ENCODE assay signal across 10 cellular contexts in the genomic region with DNA sequence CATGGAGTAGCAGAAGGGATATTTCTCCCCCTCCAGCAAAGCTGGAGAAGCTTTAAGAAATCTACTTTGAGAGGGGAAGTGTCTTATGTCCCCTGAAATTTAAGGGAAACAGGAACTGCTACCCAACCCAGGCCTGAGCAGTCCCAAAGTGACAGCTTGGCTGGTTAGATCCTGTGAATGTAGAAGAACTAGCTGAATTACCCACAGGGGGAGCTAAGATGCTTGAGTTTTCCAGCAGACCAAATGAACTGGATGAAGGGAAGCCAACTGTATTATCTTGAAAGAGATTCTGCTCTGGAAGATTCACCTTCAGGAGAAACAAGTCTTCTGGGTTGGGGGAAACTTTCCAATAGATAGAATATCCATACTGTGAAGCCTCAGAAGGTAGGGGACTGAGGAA.
DNase-seq lines count a peak whose midpoint lies in the region; ATAC-seq and TF ChIP-seq lines count a peak whose summit lies in the region.
"Had no signal": no experiment of that assay in that cellular context is flagged by ENCODE, and none has a peak within 500 bp of the region (broad histone marks: within the 10 kb centered on the region; RNA-seq: fewer than 3 reads in every experiment).

No MANE protein-coding gene starts in this region.

- no peaks in the 10 kb centered on the region for H3K36me3 ChIP-seq in neural progenitor cell
- H3K36me3 ChIP-seq in naive thymus-derived CD4-positive, alpha-beta T cell (ENCODE audit: control insufficient read depth in 2 of 3, insufficient read depth in 3 of 3, low read length in 3 of 3), result no peaks in the 10 kb centered on the region

- H3K36me3 Mint-ChIP-seq in WTC11, result no peaks in the 10 kb centered on the region
- no peaks in the 10 kb centered on the region for H3K36me3 Mint-ChIP-seq in neural progenitor cell
- no peaks in the 10 kb centered on the region for H3K36me3 Mint-ChIP-seq in naive thymus-derived CD4-positive, alpha-beta T cell

- DNase-seq in DMS 273 (lab: John Stamatoyannopoulos, UW; ENCODE audit: unreplicated experiment) (peak; percentile 34), DMS 273 treated with DMSO at 0.1 percent for 48 hours (lab: John Stamatoyannopoulos, UW) (no peak), HPDE6-E6E7 (ENCODE audit: extremely low spot score) (peak; percentile 7), WTC11 (ENCODE audit: low spot score) (no peak), neural progenitor cell (ENCODE audit: low spot score) (peak; percentile 57)
- DNase-seq in naive thymus-derived CD4-positive, alpha-beta T cell, result no peak
- DNase-seq: activated B cell treated with CpG ODN at 0.5 μM for 24 hours had no signal

- CTCF ChIA-PET in WTC11 (lab: Charles Lee), result interaction anchor here (0.5 to 1.4 kb wide), 10 partner anchors 13 to 1533 kb away, joined by 3 to 5 read pairs (median 3); no protein-coding TSS in a partner anchor
- CTCF ChIA-PET in naive thymus-derived CD4-positive, alpha-beta T cell (lab: Charles Lee), result no interaction called here

- ATAC-seq in WTC11, result peak; percentile 90
- ATAC-seq in naive thymus-derived CD4-positive, alpha-beta T cell, result no peak
- ATAC-seq in HG02642 (IDR thresholded peaks at IDR 0.05; ENCODE audit: poor library complexity, unreplicated experiment), result no peak
- no peak for ATAC-seq in HG02840 (IDR thresholded peaks at IDR 0.05; ENCODE audit: low FRiP score, unreplicated experiment)

- peak overlapping the region; percentile 78 for H2AFZ ChIP-seq in neural progenitor cell (replicated peaks)

- intact Hi-C loops in naive thymus-derived CD4-positive, alpha-beta T cell (cut with micrococcal nuclease), result no loop called here

- H3K4me3 Mint-ChIP-seq in WTC11 (no peak overlapping the region), neural progenitor cell (no peak overlapping the region)
- no peak overlapping the region for H3K4me3 Mint-ChIP-seq in naive thymus-derived CD4-positive, alpha-beta T cell
- H3K4me3 Mint-ChIP-seq: activated B cell treated with CpG ODN at 0.5 μM for 24 hours had no signal

- H3K27ac Mint-ChIP-seq in WTC11 (no peak overlapping the region), neural progenitor cell (no peak overlapping the region)
- no peak overlapping the region for H3K27ac Mint-ChIP-seq in naive thymus-derived CD4-positive, alpha-beta T cell
- H3K27ac Mint-ChIP-seq: activated B cell treated with CpG ODN at 0.5 μM for 24 hours had no signal

- H3K9ac ChIP-seq in neural progenitor cell, result no peak overlapping the region

- H3K27me3 Mint-ChIP-seq in WTC11 (ENCODE audit: low read depth), result peaks cover 94% of the 10 kb centered on the region
- H3K27me3 Mint-ChIP-seq in neural progenitor cell (ENCODE audit: insufficient read depth, low read depth), result no peaks in the 10 kb centered on the region
- peaks cover 0 to 6% (median 0%) of the 10 kb centered on the region in 5 donors for H3K27me3 Mint-ChIP-seq in naive thymus-derived CD4-positive, alpha-beta T cell
- H3K27me3 Mint-ChIP-seq: activated B cell treated with CpG ODN at 0.5 μM for 24 hours had no signal

- H3K9me3 Mint-ChIP-seq in WTC11 (no peaks in the 10 kb centered on the region), neural progenitor cell (no peaks in the 10 kb centered on the region)
- H3K9me3 Mint-ChIP-seq in naive thymus-derived CD4-positive, alpha-beta T cell, result peaks cover 0 to 15% (median 1%) of the 10 kb centered on the region in 11 donors
- H3K9me3 Mint-ChIP-seq: activated B cell treated with CpG ODN at 0.5 μM for 24 hours had no signal

- POLR2A ChIA-PET in WTC11 (lab: Charles Lee), result no interaction called here
- POLR2A ChIA-PET in naive thymus-derived CD4-positive, alpha-beta T cell (lab: Charles Lee), result no interaction called here

- H3K27ac ChIP-seq in neural progenitor cell, result no peak overlapping the region
- no peak overlapping the region for H3K27ac ChIP-seq in naive thymus-derived CD4-positive, alpha-beta T cell (ENCODE audit: low read depth, low read length)
- H3K27ac ChIP-seq: skin epidermis had no signal

- no peaks in the 10 kb centered on the region for H4K20me1 ChIP-seq in neural progenitor cell (ENCODE audit: low read depth)

- H3K4me2 ChIP-seq in neural progenitor cell, result no peak overlapping the region

- no peaks in the 10 kb centered on the region for H3K27me3 ChIP-seq in neural progenitor cell
- no peaks in the 10 kb centered on the region for H3K27me3 ChIP-seq in naive thymus-derived CD4-positive, alpha-beta T cell (ENCODE audit: control insufficient read depth in 2 of 2, insufficient read depth in 2 of 2, low read length in 2 of 2)

- no peaks in the 10 kb centered on the region for H3K79me2 ChIP-seq in neural progenitor cell (ENCODE audit: low read depth)

- TF ChIP-seq CTCF in WTC11 (IDR thresholded peaks at IDR 0.05), result no peak
- peak; percentile 55 for TF ChIP-seq CTCF in neural progenitor cell (IDR thresholded peaks at IDR 0.05)

- H3K4me1 Mint-ChIP-seq in WTC11 (peaks cover under 1% of the 10 kb centered on the region), neural progenitor cell (peaks cover 11% of the 10 kb centered on the region)
- no peaks in the 10 kb centered on the region for H3K4me1 Mint-ChIP-seq in naive thymus-derived CD4-positive, alpha-beta T cell
- H3K4me1 Mint-ChIP-seq: activated B cell treated with CpG ODN at 0.5 μM for 24 hours had no signal

- H3K4me3 ChIP-seq in neural progenitor cell, result no peak overlapping the region
- no peak overlapping the region for H3K4me3 ChIP-seq in naive thymus-derived CD4-positive, alpha-beta T cell (ENCODE audit: low read length)
- H3K4me3 ChIP-seq: skin epidermis had no signal

- no peaks in the 10 kb centered on the region for H3K4me1 ChIP-seq in neural progenitor cell
- no peaks in the 10 kb centered on the region for H3K4me1 ChIP-seq in naive thymus-derived CD4-positive, alpha-beta T cell (ENCODE audit: control insufficient read depth in 2 of 2, insufficient read depth in 2 of 2, low read length in 2 of 2)

- H3F3A ChIP-seq in neural progenitor cell (ENCODE audit: low read depth), result no peaks in the 10 kb centered on the region

- no peaks in the 10 kb centered on the region for H3K9me3 ChIP-seq in neural progenitor cell (ENCODE audit: low read depth)
- no peaks in the 10 kb centered on the region for H3K9me3 ChIP-seq in naive thymus-derived CD4-positive, alpha-beta T cell (ENCODE audit: control insufficient read depth in 2 of 3, low read length in 3 of 3)

TF ChIP-seq in WTC11, 78 proteins besides CTCF, POLR2A, EP300 and RAD21 (continues in another document):
- TF ChIP-seq, protein P1, sequence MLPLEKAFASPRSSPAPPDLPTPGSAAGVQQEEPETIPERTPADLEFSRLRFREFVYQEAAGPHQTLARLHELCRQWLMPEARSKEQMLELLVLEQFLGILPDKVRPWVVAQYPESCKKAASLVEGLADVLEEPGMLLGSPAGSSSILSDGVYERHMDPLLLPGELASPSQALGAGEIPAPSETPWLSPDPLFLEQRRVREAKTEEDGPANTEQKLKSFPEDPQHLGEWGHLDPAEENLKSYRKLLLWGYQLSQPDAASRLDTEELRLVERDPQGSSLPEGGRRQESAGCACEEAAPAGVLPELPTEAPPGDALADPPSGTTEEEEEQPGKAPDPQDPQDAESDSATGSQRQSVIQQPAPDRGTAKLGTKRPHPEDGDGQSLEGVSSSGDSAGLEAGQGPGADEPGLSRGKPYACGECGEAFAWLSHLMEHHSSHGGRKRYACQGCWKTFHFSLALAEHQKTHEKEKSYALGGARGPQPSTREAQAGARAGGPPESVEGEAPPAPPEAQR (CRISPR knock-in tag; IDR thresholded peaks at IDR 0.05), result no peak
- TF ChIP-seq FOXJ3 (CRISPR knock-in tag; IDR thresholded peaks at IDR 0.05; ENCODE audit: borderline replicate concordance), result no peak
- TF ChIP-seq, protein P2, sequence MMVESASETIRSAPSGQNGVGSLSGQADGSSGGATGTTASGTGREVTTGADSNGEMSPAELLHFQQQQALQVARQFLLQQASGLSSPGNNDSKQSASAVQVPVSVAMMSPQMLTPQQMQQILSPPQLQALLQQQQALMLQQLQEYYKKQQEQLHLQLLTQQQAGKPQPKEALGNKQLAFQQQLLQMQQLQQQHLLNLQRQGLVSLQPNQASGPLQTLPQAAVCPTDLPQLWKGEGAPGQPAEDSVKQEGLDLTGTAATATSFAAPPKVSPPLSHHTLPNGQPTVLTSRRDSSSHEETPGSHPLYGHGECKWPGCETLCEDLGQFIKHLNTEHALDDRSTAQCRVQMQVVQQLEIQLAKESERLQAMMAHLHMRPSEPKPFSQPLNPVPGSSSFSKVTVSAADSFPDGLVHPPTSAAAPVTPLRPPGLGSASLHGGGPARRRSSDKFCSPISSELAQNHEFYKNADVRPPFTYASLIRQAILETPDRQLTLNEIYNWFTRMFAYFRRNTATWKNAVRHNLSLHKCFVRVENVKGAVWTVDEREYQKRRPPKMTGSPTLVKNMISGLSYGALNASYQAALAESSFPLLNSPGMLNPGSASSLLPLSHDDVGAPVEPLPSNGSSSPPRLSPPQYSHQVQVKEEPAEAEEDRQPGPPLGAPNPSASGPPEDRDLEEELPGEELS (CRISPR knock-in tag; IDR thresholded peaks at IDR 0.05), result no peak
- TF ChIP-seq, protein P3, sequence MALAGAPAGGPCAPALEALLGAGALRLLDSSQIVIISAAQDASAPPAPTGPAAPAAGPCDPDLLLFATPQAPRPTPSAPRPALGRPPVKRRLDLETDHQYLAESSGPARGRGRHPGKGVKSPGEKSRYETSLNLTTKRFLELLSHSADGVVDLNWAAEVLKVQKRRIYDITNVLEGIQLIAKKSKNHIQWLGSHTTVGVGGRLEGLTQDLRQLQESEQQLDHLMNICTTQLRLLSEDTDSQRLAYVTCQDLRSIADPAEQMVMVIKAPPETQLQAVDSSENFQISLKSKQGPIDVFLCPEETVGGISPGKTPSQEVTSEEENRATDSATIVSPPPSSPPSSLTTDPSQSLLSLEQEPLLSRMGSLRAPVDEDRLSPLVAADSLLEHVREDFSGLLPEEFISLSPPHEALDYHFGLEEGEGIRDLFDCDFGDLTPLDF (CRISPR knock-in tag; IDR thresholded peaks at IDR 0.05), result no peak
- no peak for TF ChIP-seq TP53 (CRISPR knock-in tag; IDR thresholded peaks at IDR 0.05)
- no peak for TF ChIP-seq RORB (CRISPR knock-in tag; IDR thresholded peaks at IDR 0.05)
- no peak for TF ChIP-seq IRF2 (CRISPR knock-in tag; IDR thresholded peaks at IDR 0.05; ENCODE audit: borderline replicate concordance, low read depth)
- no peak for TF ChIP-seq ZNF416 (CRISPR knock-in tag; IDR thresholded peaks at IDR 0.05)
- no peak for TF ChIP-seq NR1H2 (CRISPR knock-in tag; IDR thresholded peaks at IDR 0.05)
- TF ChIP-seq TCF7 (CRISPR knock-in tag; IDR thresholded peaks at IDR 0.05; ENCODE audit: low read depth), result no peak
- no peak for TF ChIP-seq FOXP1 (CRISPR knock-in tag; IDR thresholded peaks at IDR 0.05; ENCODE audit: borderline replicate concordance)

Comparison
In these comparisons a context has a peak if more than half of its experiments do, and no peak if none do; other contexts are left out.
1. DNase-seq: peak in DMS 273 (single experiment), HPDE6-E6E7 (single experiment) and neural progenitor cell (single experiment); none in DMS 273 treated with DMSO at 0.1 percent for 48 hours (single experiment), WTC11 (single experiment) and naive thymus-derived CD4-positive, alpha-beta T cell (0 of 9).